22 cellular contexts compared by ENCODE assay signal in the genomic region with DNA sequence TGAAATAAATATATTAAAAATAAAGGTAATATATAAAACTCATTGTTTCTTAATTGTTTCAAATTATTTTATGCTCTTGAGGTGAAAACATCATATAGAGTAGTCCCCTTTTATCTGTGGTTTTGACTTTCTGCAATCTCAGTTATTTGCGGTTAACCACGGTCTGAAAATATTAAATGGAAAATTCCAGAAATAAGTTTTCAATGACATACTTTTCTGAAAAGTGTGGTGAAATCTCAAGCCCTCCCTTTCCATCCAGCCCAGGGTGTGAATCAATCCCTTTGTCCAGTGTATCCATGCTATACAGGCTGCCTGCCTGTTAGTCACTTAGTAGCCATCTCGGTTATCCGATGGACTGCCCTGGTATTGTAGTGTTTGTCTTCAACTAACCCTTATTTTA.
"Had no signal": no experiment of that assay in that cellular context is flagged by ENCODE, and none has a peak within 500 bp of the region (broad histone marks: within the 10 kb centered on the region; RNA-seq: fewer than 3 reads in every experiment).

No MANE protein-coding gene starts in this region.

- H3K4me3 ChIP-seq: breast epithelium, left lung, sigmoid colon, spleen, thyroid gland had no signal

- ATAC-seq: activated CD4-positive, alpha-beta T cell treated with anti-CD3 and anti-CD28 coated beads for 36 hours; esophagus mucosa; foreskin keratinocyte; left lung; WTC11 had no signal

- DNase-seq: activated CD4-positive, alpha-beta T cell treated with anti-CD3 and anti-CD28 coated beads for 36 hours; activated CD4-positive, alpha-beta T cell treated with anti-CD3 and anti-CD28 coated beads, Interleukin-2, amount 50 U/mL, for 48 hours; activated gamma-delta T cell treated with Interleukin-2 at 50 U/mL for 16 hours; amniotic stem cell; cerebellar nuclear complex; effector CD8-positive, alpha-beta T cell; foreskin keratinocyte; glutamatergic neuron; hippocampal formation; left lung; nephron progenitor cell; nucleus accumbens; sigmoid colon; spleen; stimulated activated CD4-positive, alpha-beta T cell treated with anti-CD3 and anti-CD28 coated beads, Interleukin-4, amount 100 ng/mL, for 4 hours; stimulated activated naive CD4-positive, alpha-beta T cell; thyroid gland had no signal

- FAIRE-seq: keratinocyte, TTC549 had no signal
